ENCODE assay signal across 2 cellular contexts in genomic region chr15:82146558-82146957, GRCh38.
TF ChIP-seq lines count a peak whose summit lies in the region.

No MANE protein-coding gene starts in this region.

TF ChIP-seq in SK-N-SH treated with all-trans-retinoic acid at 6 μM for 48 hours, 23 proteins besides CTCF, POLR2A, EP300 and RAD21:
- TF ChIP-seq ZNF70 (CRISPR knock-in tag; IDR thresholded peaks at IDR 0.05): no peak
- no peak for TF ChIP-seq GLIS3 (CRISPR knock-in tag; IDR thresholded peaks at IDR 0.05)
- no peak for TF ChIP-seq PPARA (CRISPR knock-in tag; IDR thresholded peaks at IDR 0.05; ENCODE audit: borderline replicate concordance)
- no peak for TF ChIP-seq PATZ1 (CRISPR knock-in tag; IDR thresholded peaks at IDR 0.05; ENCODE audit: borderline replicate concordance)
- TF ChIP-seq ESRRG (CRISPR knock-in tag; IDR thresholded peaks at IDR 0.05): no peak
- no peak for TF ChIP-seq TOX (CRISPR knock-in tag; IDR thresholded peaks at IDR 0.05; ENCODE audit: borderline replicate concordance)
- no peak for TF ChIP-seq BACH2 (CRISPR knock-in tag; IDR thresholded peaks at IDR 0.05; ENCODE audit: borderline replicate concordance)
- no peak for TF ChIP-seq POU6F1 (CRISPR knock-in tag; IDR thresholded peaks at IDR 0.05; ENCODE audit: borderline replicate concordance, low read depth)
- TF ChIP-seq SNAI2 (CRISPR knock-in tag; IDR thresholded peaks at IDR 0.05): no peak
- TF ChIP-seq CSDC2 (CRISPR knock-in tag; IDR thresholded peaks at IDR 0.05): no peak
- TF ChIP-seq ZFP30 (CRISPR knock-in tag; IDR thresholded peaks at IDR 0.05): no peak
- no peak for TF ChIP-seq TSHZ2 (CRISPR knock-in tag; IDR thresholded peaks at IDR 0.05)
- no peak for TF ChIP-seq OSR1 (CRISPR knock-in tag; IDR thresholded peaks at IDR 0.05)
- TF ChIP-seq ZNF8 (CRISPR knock-in tag; IDR thresholded peaks at IDR 0.05): no peak
- no peak for TF ChIP-seq RARB (CRISPR knock-in tag; IDR thresholded peaks at IDR 0.05)
- no peak for TF ChIP-seq ZNF565 (CRISPR knock-in tag; conservative IDR thresholded peaks at IDR 0.05; ENCODE audit: low read depth)

TF ChIP-seq in SK-N-SH, 30 proteins besides CTCF, POLR2A, EP300 and RAD21:
- TF ChIP-seq RFX5 (IDR thresholded peaks at IDR 0.05; ENCODE audit: low read length) (no peak), REST (IDR thresholded peaks at IDR 0.05; ENCODE audit: low read depth, low read length) (no peak), RXRA (IDR thresholded peaks at IDR 0.05; ENCODE audit: borderline replicate concordance, low read depth) (no peak), GATA2 (CRISPR knock-in tag; IDR thresholded peaks at IDR 0.05) (no peak), POLR2AphosphoS5 (IDR thresholded peaks at IDR 0.05; ENCODE audit: low read depth, low read length) (no peak), NRF1 (IDR thresholded peaks at IDR 0.05; ENCODE audit: low read depth, low read length) (no peak), MEF2A (IDR thresholded peaks at IDR 0.05; ENCODE audit: borderline replicate concordance, low read depth) (no peak)
